Comparison of ENCODE assay signal across 20 cellular contexts in genomic region chr1:209220048-209220524, GRCh38.
DNase-seq lines count a peak whose midpoint lies in the region; ATAC-seq, FAIRE-seq and TF ChIP-seq lines count a peak whose summit lies in the region.
"Had no signal": no experiment of that assay in that cellular context is flagged by ENCODE, and none has a peak within 500 bp of the region (broad histone marks: within the 10 kb centered on the region; RNA-seq: fewer than 3 reads in every experiment).

No MANE protein-coding gene starts in this region.

- no peaks in the 10 kb centered on the region for H3K36me3 Mint-ChIP-seq in HFFc6 (ENCODE audit: low read depth)

- no peaks in the 10 kb centered on the region for H3K79me2 ChIP-seq in keratinocyte (ENCODE audit: control insufficient read depth, insufficient read depth, low read length)

- no peaks in the 10 kb centered on the region for H3K9me3 ChIP-seq in keratinocyte (ENCODE audit: control insufficient read depth, low read depth, low read length)

- no peaks in the 10 kb centered on the region for H3K36me3 ChIP-seq in keratinocyte (ENCODE audit: control insufficient read depth in 2 of 2, extremely low read depth in 1 of 2, insufficient read depth in 2 of 2, low read length in 2 of 2)
- H3K36me3 ChIP-seq: WERI-Rb-1 had no signal

- ATAC-seq in esophagus mucosa, result no peak
- ATAC-seq: naive thymus-derived CD8-positive, alpha-beta T cell; sciatic nerve had no signal

- no peaks in the 10 kb centered on the region for H4K20me1 ChIP-seq in keratinocyte (ENCODE audit: control insufficient read depth, extremely low read depth, insufficient read depth, low read length)

- H2AFZ ChIP-seq in keratinocyte (ENCODE audit: control insufficient read depth, low read length), result peak overlapping the region; percentile 37

- no peaks in the 10 kb centered on the region for H3K9me1 ChIP-seq in keratinocyte (ENCODE audit: control insufficient read depth, extremely low read depth, insufficient read depth, low read length)

- no peak overlapping the region for H3K27ac ChIP-seq in keratinocyte (ENCODE audit: control insufficient read depth, insufficient read depth, low read length)
- H3K27ac ChIP-seq: KMS-11, WERI-Rb-1 had no signal

- H3K27ac Mint-ChIP-seq in HFFc6, result no peak overlapping the region
- H3K27ac Mint-ChIP-seq: naive thymus-derived CD8-positive, alpha-beta T cell had no signal

- no peaks in the 10 kb centered on the region for H3K27me3 ChIP-seq in keratinocyte (ENCODE audit: control insufficient read depth, extremely low read depth, insufficient read depth, low read length)

- peak overlapping the region; percentile 61 for H3K4me3 Mint-ChIP-seq in HFFc6
- H3K4me3 Mint-ChIP-seq: naive thymus-derived CD8-positive, alpha-beta T cell had no signal

- H3K27me3 Mint-ChIP-seq in HFFc6 (ENCODE audit: insufficient read depth), result peaks cover 11% of the 10 kb centered on the region

- H3K9ac ChIP-seq in keratinocyte (ENCODE audit: control insufficient read depth, extremely low read depth, insufficient read depth, low read length), result no peak overlapping the region
- H3K9ac ChIP-seq: KMS-11 had no signal

- DNase-seq in HFFc6, result no peak
- peak; percentile 45 for DNase-seq in cerebellum (ENCODE audit: low spot score)
- DNase-seq in keratinocyte (ENCODE audit: low read depth, low spot score), result no peak
- peak; percentile 6 for DNase-seq in skeletal muscle cell (ENCODE audit: low read depth)
- DNase-seq in activated T-cell treated with anti-CD3 and anti-CD28 coated beads, Interleukin-2, amount 50 U/mL, for 1 hour, result no peak
- DNase-seq in SIG-M5 (lab: John Stamatoyannopoulos, UW), result no peak
- DNase-seq in iPS-NIHi7 (ENCODE audit: extremely low spot score), result no peak
- DNase-seq: activated effector memory CD4-positive, alpha-beta T cell treated with Interleukin-2 at 50 U/mL for 16 hours; AML-193; DMS79; effector memory CD4-positive, alpha-beta T cell; naive thymus-derived CD8-positive, alpha-beta T cell; NCI-H146; NCI-H446; stimulated activated naive CD4-positive, alpha-beta T cell treated with Interleukin-2 at 50 U/mL for 16 hours; WERI-Rb-1 had no signal

- peaks cover 22% of the 10 kb centered on the region for H3K4me1 ChIP-seq in keratinocyte (ENCODE audit: control insufficient read depth, extremely low read depth, insufficient read depth, low read length)

- TF ChIP-seq CTCF in HFFc6 (IDR thresholded peaks at IDR 0.05) (no peak), keratinocyte (optimal IDR thresholded peaks at IDR 0.05 in 1 of 3, IDR thresholded peaks at IDR 0.05 in 1 of 3, conservative IDR thresholded peaks at IDR 0.05 in 1 of 3; ENCODE audit: extremely low read depth in 1 of 3, insufficient read depth in 2 of 3, low read length in 3 of 3) (no peak)

- FAIRE-seq in keratinocyte (lab: Jason Lieb, UNC), result peak; percentile 81
- FAIRE-seq: islet of Langerhans had no signal

- peak overlapping the region in 1 of 3 experiments; percentile 1 for H3K4me3 ChIP-seq in keratinocyte (ENCODE audit: control insufficient read depth in 2 of 3, extremely low read depth in 1 of 3, insufficient read depth in 2 of 3, low read depth in 1 of 3, low read length in 3 of 3)
- no peak overlapping the region for H3K4me3 ChIP-seq in skeletal muscle cell (ENCODE audit: low read depth, low read length)

- H3K4me1 Mint-ChIP-seq in HFFc6 (ENCODE audit: low read depth), result peaks cover 23% of the 10 kb centered on the region; the same call in 1 of the 2 replicates

- H3K9me3 Mint-ChIP-seq in HFFc6, result no peaks in the 10 kb centered on the region

- dilution Hi-C loops in keratinocyte (cut with MboI; ENCODE audit: extremely low pct_ligation_motif_present, low sequenced_read_pairs), result no loop called here

- peak overlapping the region; percentile 61 for H3K4me2 ChIP-seq in keratinocyte (ENCODE audit: control insufficient read depth, extremely low read depth, insufficient read depth, low read depth, low read length)
- H3K4me2 ChIP-seq: KMS-11 had no signal

Comparison
In these comparisons a context has a peak if more than half of its experiments do, and no peak if none do; other contexts are left out.
1. DNase-seq: peak in cerebellum (single experiment) and skeletal muscle cell (single experiment); none in HFFc6 (single experiment), keratinocyte (single experiment), activated T-cell treated with anti-CD3 and anti-CD28 coated beads, Interleukin-2, amount 50 U/mL, for 1 hour (single experiment), SIG-M5 (single experiment) and iPS-NIHi7 (single experiment).